Comparison of ENCODE assay signal across 9 cellular contexts in the genomic region with DNA sequence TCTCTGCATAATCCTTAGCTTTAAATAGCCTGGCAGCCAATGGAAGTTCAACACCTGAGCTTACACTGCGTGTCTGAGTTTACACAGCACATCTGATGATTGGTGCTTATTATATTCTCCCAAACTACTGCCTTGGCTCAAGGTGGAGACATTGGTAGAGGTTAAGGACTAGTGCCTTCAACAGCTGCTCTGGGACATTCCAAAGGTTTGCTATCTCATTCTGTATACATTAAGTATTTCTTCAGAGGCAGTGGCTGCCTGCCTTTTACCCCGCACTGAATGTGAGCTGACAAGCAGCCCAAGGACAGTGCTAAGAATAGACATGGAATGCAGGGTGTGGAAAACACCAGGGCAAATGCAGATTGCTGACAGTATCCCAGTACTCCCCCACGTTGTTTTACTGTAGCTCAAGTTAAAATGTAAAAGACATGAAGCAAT. TPM values are rescaled to one million over a fixed set of nuclear protein-coding genes. Genes with fewer than 3 reads are reported as not detected.
A peak's percentile ranks its signal among the peaks of the same experiment; 100 is the strongest.
DNase-seq lines count a peak whose midpoint lies in the region; ATAC-seq and TF ChIP-seq lines count a peak whose summit lies in the region.
"Had no signal": no experiment of that assay in that cellular context is flagged by ENCODE, and none has a peak within 500 bp of the region (broad histone marks: within the 10 kb centered on the region; RNA-seq: fewer than 3 reads in every experiment).

No MANE protein-coding gene starts in this region.

- no peak for TF ChIP-seq CTCF in type B pancreatic cell (conservative IDR thresholded peaks at IDR 0.05)

- H3K4me3 Mint-ChIP-seq in type B pancreatic cell: peak overlapping the region; percentile 35
- H3K4me3 Mint-ChIP-seq in T-helper 2 cell treated with Interferon-gamma antibody and Interleukin-4, amounts not matched to agents 5 μg/mL and 100 μg/mL, for 36 hours: no peak overlapping the region
- no peak overlapping the region for H3K4me3 Mint-ChIP-seq in activated T-helper 17 cell treated with anti-CD3 and anti-CD28 coated beads, Interleukin-2, amount 50 U/mL, for 72 hours

- peak; percentile 67 for DNase-seq in M059J (ENCODE audit: low read depth)
- DNase-seq in dedifferentiated amniotic fluid mesenchymal stem cell (ENCODE audit: extremely low spot score): peak; percentile 71
- DNase-seq in left lobe of liver (ENCODE audit: low spot score): no peak
- no peak for DNase-seq in type B pancreatic cell (ENCODE audit: extremely low spot score, unreplicated experiment)
- DNase-seq in T-helper 2 cell treated with Interferon-gamma antibody and Interleukin-4, amounts not matched to agents 5 μg/mL and 100 μg/mL, for 36 hours (ENCODE audit: low spot score): no peak
- DNase-seq: NCI-H526 treated with DMSO at 0.1 percent for 48 hours had no signal

- ATAC-seq in left lobe of liver (peak; percentile 20), GM21390 (IDR thresholded peaks at IDR 0.05; ENCODE audit: unreplicated experiment) (no peak)
- ATAC-seq in activated T-helper 17 cell treated with anti-CD3 and anti-CD28 coated beads, Interleukin-2, amount 50 U/mL, for 72 hours (replicated peaks): no peak
- ATAC-seq: esophagus mucosa had no signal

- H3K27ac Mint-ChIP-seq in type B pancreatic cell: peak overlapping the region; percentile 90
- H3K27ac Mint-ChIP-seq in T-helper 2 cell treated with Interferon-gamma antibody and Interleukin-4, amounts not matched to agents 5 μg/mL and 100 μg/mL, for 36 hours: no peak overlapping the region
- no peak overlapping the region for H3K27ac Mint-ChIP-seq in activated T-helper 17 cell treated with anti-CD3 and anti-CD28 coated beads, Interleukin-2, amount 50 U/mL, for 72 hours

- H3K9me3 Mint-ChIP-seq in type B pancreatic cell: peaks cover 5% of the 10 kb centered on the region
- peaks cover 9% of the 10 kb centered on the region for H3K9me3 Mint-ChIP-seq in T-helper 2 cell treated with Interferon-gamma antibody and Interleukin-4, amounts not matched to agents 5 μg/mL and 100 μg/mL, for 36 hours
- peaks cover 8% of the 10 kb centered on the region for H3K9me3 Mint-ChIP-seq in activated T-helper 17 cell treated with anti-CD3 and anti-CD28 coated beads, Interleukin-2, amount 50 U/mL, for 72 hours

- no peaks in the 10 kb centered on the region for H3K27me3 Mint-ChIP-seq in type B pancreatic cell
- peaks cover 13% of the 10 kb centered on the region for H3K27me3 Mint-ChIP-seq in T-helper 2 cell treated with Interferon-gamma antibody and Interleukin-4, amounts not matched to agents 5 μg/mL and 100 μg/mL, for 36 hours (ENCODE audit: low read depth)
- H3K27me3 Mint-ChIP-seq in activated T-helper 17 cell treated with anti-CD3 and anti-CD28 coated beads, Interleukin-2, amount 50 U/mL, for 72 hours: peaks cover 21% of the 10 kb centered on the region

- H3K36me3 Mint-ChIP-seq in type B pancreatic cell: no peaks in the 10 kb centered on the region
- no peaks in the 10 kb centered on the region for H3K36me3 Mint-ChIP-seq in T-helper 2 cell treated with Interferon-gamma antibody and Interleukin-4, amounts not matched to agents 5 μg/mL and 100 μg/mL, for 36 hours (ENCODE audit: low read depth)
- H3K36me3 Mint-ChIP-seq in activated T-helper 17 cell treated with anti-CD3 and anti-CD28 coated beads, Interleukin-2, amount 50 U/mL, for 72 hours (ENCODE audit: low read depth): no peaks in the 10 kb centered on the region

- peaks cover 8% of the 10 kb centered on the region for H3K4me1 Mint-ChIP-seq in type B pancreatic cell (ENCODE audit: unreplicated experiment)
- H3K4me1 Mint-ChIP-seq in T-helper 2 cell treated with Interferon-gamma antibody and Interleukin-4, amounts not matched to agents 5 μg/mL and 100 μg/mL, for 36 hours (ENCODE audit: low read depth): no peaks in the 10 kb centered on the region
- H3K4me1 Mint-ChIP-seq in activated T-helper 17 cell treated with anti-CD3 and anti-CD28 coated beads, Interleukin-2, amount 50 U/mL, for 72 hours: no peaks in the 10 kb centered on the region

RNA-seq across cellular contexts. Expression of a gene that starts 1.6 kb away (rescaled TPM):
- 4.9 and 9.0 TPM in 2 replicates for total RNA-seq in M059J (2014; rRNA removed; shearing (Covaris generic))
- total RNA-seq in left lobe of liver: not detected
- 0.53 TPM in 1 of 2 replicates, not detected in the other for total RNA-seq in type B pancreatic cell (ENCODE audit: low replicate concordance)
- not detected for total RNA-seq in activated T-helper 17 cell treated with anti-CD3 and anti-CD28 coated beads, Interleukin-2, amount 50 U/mL, for 72 hours
- total RNA-seq: esophagus mucosa had no signal

Comparison
In these comparisons a context has a peak if more than half of its experiments do, and no peak if none do; other contexts are left out.
1. DNase-seq: peak in M059J (single experiment) and dedifferentiated amniotic fluid mesenchymal stem cell (single experiment); none in left lobe of liver (single experiment), type B pancreatic cell (single experiment) and T-helper 2 cell treated with Interferon-gamma antibody and Interleukin-4, amounts not matched to agents 5 μg/mL and 100 μg/mL, for 36 hours (single experiment).